Comparison of ENCODE assay signal across 1 cellular context in genomic region chr11:4375431-4376113, GRCh38.
A peak's percentile ranks its signal among the peaks of the same experiment; 100 is the strongest.
TF ChIP-seq lines count a peak whose summit lies in the region.

No MANE protein-coding gene starts in this region.

TF ChIP-seq in K562, 482 proteins besides CTCF, POLR2A, EP300 and RAD21:
- TF ChIP-seq ZBTB40 (IDR thresholded peaks at IDR 0.05) = peak; percentile 85
- TF ChIP-seq ZBTB40 (CRISPR knock-in tag; IDR thresholded peaks at IDR 0.05) = peak; percentile 33; the same call in 1 of the 2 replicates
- no peak for TF ChIP-seq TAF7 (tag; IDR thresholded peaks at IDR 0.05)
- TF ChIP-seq CHD2 (IDR thresholded peaks at IDR 0.05; ENCODE audit: low read depth, low read length) = no peak
